ENCODE assay signal across 16 cellular contexts in genomic region chr17:77736721-77737120, GRCh38.
DNase-seq lines count a peak whose midpoint lies in the region; ATAC-seq and TF ChIP-seq lines count a peak whose summit lies in the region.
"Had no signal": no experiment of that assay in that cellular context is flagged by ENCODE, and none has a peak within 500 bp of the region (broad histone marks: within the 10 kb centered on the region; RNA-seq: fewer than 3 reads in every experiment).

No MANE protein-coding gene starts in this region.

- H3K4me1 Mint-ChIP-seq in activated T-cell treated with anti-CD3 and anti-CD28 coated beads, Interleukin-2, amount 50 U/mL, for 24 hours (ENCODE audit: low read depth), result no peaks in the 10 kb centered on the region
- H3K4me1 Mint-ChIP-seq: activated CD4-positive, alpha-beta T cell treated with anti-CD3 and anti-CD28 coated beads, Interleukin-2, amount 10 ng/mL, durations not matched to agents 24 days and 14 days had no signal

- no peaks in the 10 kb centered on the region for H3K36me3 Mint-ChIP-seq in activated T-cell treated with anti-CD3 and anti-CD28 coated beads, Interleukin-2, amount 50 U/mL, for 24 hours (ENCODE audit: low read depth)
- H3K36me3 Mint-ChIP-seq: CD8-positive, alpha-beta T cell had no signal

- H3K4me3 ChIP-seq in right cardiac atrium (ENCODE audit: low read length) (no peak overlapping the region), rectal smooth muscle tissue (ENCODE audit: low read length) (peak overlapping the region; percentile 36), vagina (no peak overlapping the region)
- H3K4me3 ChIP-seq: GM23248 had no signal

- H3K9me3 Mint-ChIP-seq in activated T-cell treated with anti-CD3 and anti-CD28 coated beads, Interleukin-2, amount 50 U/mL, for 24 hours, result peaks cover 12% of the 10 kb centered on the region

- no peak overlapping the region for H3K27ac Mint-ChIP-seq in activated T-cell treated with anti-CD3 and anti-CD28 coated beads, Interleukin-2, amount 50 U/mL, for 24 hours
- H3K27ac Mint-ChIP-seq: activated CD4-positive, alpha-beta T cell treated with anti-CD3 and anti-CD28 coated beads, Interleukin-2, amount 10 ng/mL, durations not matched to agents 24 days and 14 days; CD8-positive, alpha-beta T cell had no signal

- H3K9ac ChIP-seq in rectal smooth muscle tissue (ENCODE audit: low read length), result no peak overlapping the region
- H3K9ac ChIP-seq: GM23248, KMS-11 had no signal

- peak in 1 of 3 donors; percentile 40 for DNase-seq in right cardiac atrium
- DNase-seq in cardiac septum (ENCODE audit: low spot score), result no peak
- DNase-seq in ecto neural progenitor cell (ENCODE audit: low spot score), result peak; percentile 52
- DNase-seq in vagina (ENCODE audit: extremely low spot score in 2 of 2), result peak; percentile 19 to 42
- DNase-seq in NCI-H2171 treated with DMSO at 0.1 percent for 48 hours (lab: John Stamatoyannopoulos, UW), result no peak
- no peak for DNase-seq in RKO (ENCODE audit: low spot score)
- DNase-seq in activated T-cell treated with anti-CD3 and anti-CD28 coated beads, Interleukin-2, amount 50 U/mL, for 24 hours, result no peak
- DNase-seq: activated naive CD4-positive, alpha-beta T cell treated with anti-CD3 and anti-CD28 coated beads, Interleukin-2, amount 50 U/mL, for 16 hours; activated T-cell treated with anti-CD3 and anti-CD28 coated beads for 4 hours; retina; trophoblast cell had no signal

- intact Hi-C loops in right cardiac atrium (cut with DNase I), result loop anchor here in 3 of 4 donors (5.0 to 10.0 kb wide), 3 partner anchors 132 to 194 kb away; no protein-coding TSS in a partner anchor
- intact Hi-C loops in cardiac septum (cut with DNase I), result loop anchor here (1.0 to 5.0 kb wide), 2 partner anchors 43 to 96 kb away; no protein-coding TSS in a partner anchor
- intact Hi-C loops in vagina (cut with DNase I), result no loop called here

- peaks cover 19% of the 10 kb centered on the region for H3K27me3 Mint-ChIP-seq in activated T-cell treated with anti-CD3 and anti-CD28 coated beads, Interleukin-2, amount 50 U/mL, for 24 hours

- H3K27me3 ChIP-seq in right cardiac atrium (ENCODE audit: control insufficient read depth, insufficient read depth), result no peaks in the 10 kb centered on the region
- peaks cover 9% of the 10 kb centered on the region for H3K27me3 ChIP-seq in rectal smooth muscle tissue (ENCODE audit: control insufficient read depth, insufficient read depth, low read length)
- H3K27me3 ChIP-seq in vagina, result no peaks in the 10 kb centered on the region

- H3K36me3 ChIP-seq in rectal smooth muscle tissue (ENCODE audit: control insufficient read depth, insufficient read depth, low read length) (no peaks in the 10 kb centered on the region), vagina (no peaks in the 10 kb centered on the region)

- H3K9me3 ChIP-seq in right cardiac atrium (ENCODE audit: control insufficient read depth, low read length) (no peaks in the 10 kb centered on the region), vagina (no peaks in the 10 kb centered on the region)

- peak overlapping the region; percentile 71 for H3K27ac ChIP-seq in right cardiac atrium (ENCODE audit: low read length)
- H3K27ac ChIP-seq in rectal smooth muscle tissue (ENCODE audit: low read depth, low read length), result peak overlapping the region; percentile 48
- peak overlapping the region; percentile 89 for H3K27ac ChIP-seq in vagina
- H3K27ac ChIP-seq: GM23248, KMS-11 had no signal

- no peak for TF ChIP-seq CTCF in vagina (IDR thresholded peaks at IDR 0.05)

- no peak for TF ChIP-seq POLR2A in vagina (IDR thresholded peaks at IDR 0.05)

- WGBS in right cardiac atrium, result 70% methylated on average over 6 of the region's 6 CpGs

- H3K4me1 ChIP-seq in right cardiac atrium (ENCODE audit: control insufficient read depth, insufficient read depth, low read length) (peaks cover 8% of the 10 kb centered on the region), rectal smooth muscle tissue (ENCODE audit: control insufficient read depth, insufficient read depth, low read length) (peaks cover 25% of the 10 kb centered on the region), vagina (peaks cover 30% of the 10 kb centered on the region)

- ATAC-seq in right cardiac atrium, result no peak
- ATAC-seq: CD8-positive, alpha-beta T cell had no signal

- no peak overlapping the region for H3K4me3 Mint-ChIP-seq in activated T-cell treated with anti-CD3 and anti-CD28 coated beads, Interleukin-2, amount 50 U/mL, for 24 hours
- H3K4me3 Mint-ChIP-seq: activated CD4-positive, alpha-beta T cell treated with anti-CD3 and anti-CD28 coated beads, Interleukin-2, amount 10 ng/mL, durations not matched to agents 24 days and 14 days; CD8-positive, alpha-beta T cell had no signal

Comparison
In these comparisons a context has a peak if more than half of its experiments do, and no peak if none do; other contexts are left out.
1. DNase-seq: peak in ecto neural progenitor cell (single experiment) and vagina (2 of 2); none in cardiac septum (single experiment), NCI-H2171 treated with DMSO at 0.1 percent for 48 hours (single experiment), RKO (single experiment) and activated T-cell treated with anti-CD3 and anti-CD28 coated beads, Interleukin-2, amount 50 U/mL, for 24 hours (single experiment).
2. Peak in every context shown above with its lines, with median percentiles within 50 percentile points of each other: H3K27ac ChIP-seq.